Comparison of ENCODE assay signal across 27 cellular contexts in the genomic region with DNA sequence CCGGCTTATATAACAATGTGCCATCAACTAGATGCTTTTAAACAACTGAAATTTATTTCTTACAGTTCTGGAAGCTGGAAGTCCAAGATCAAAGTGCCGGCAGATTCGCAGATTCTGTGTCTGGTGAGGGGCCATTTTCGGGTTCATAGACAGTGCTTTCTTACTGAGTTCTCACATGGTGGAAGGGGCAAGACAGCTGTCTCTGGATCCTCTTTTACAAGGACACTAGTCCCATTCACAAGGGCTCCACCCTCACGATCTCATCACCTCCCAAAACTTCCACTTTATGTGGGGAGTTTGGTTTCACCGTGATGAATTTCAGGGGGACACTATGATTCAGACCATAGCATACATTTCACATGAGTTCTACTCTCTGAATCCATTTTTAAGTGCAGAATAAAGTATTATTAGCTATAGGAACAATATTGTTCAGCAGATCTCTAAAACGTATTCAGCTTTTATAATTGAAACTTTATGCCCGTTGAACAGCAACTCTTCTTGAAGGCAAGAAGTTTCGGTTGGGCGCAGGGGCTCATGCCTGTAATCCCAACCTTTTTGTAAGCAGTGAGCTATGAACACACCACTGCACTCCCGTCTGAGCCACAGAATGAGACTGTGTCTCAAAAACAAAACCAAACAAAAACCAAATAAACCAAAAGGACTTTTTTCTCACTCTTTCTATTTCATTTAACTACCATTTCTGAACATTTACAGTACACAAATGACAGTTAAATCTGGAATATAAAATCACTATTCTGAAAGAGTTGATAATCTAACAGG.
"Had no signal": no experiment of that assay in that cellular context is flagged by ENCODE, and none has a peak within 500 bp of the region (broad histone marks: within the 10 kb centered on the region; RNA-seq: fewer than 3 reads in every experiment).

No MANE protein-coding gene starts in this region.

- H3K9ac ChIP-seq: parathyroid adenoma had no signal

- DNase-seq: dorsolateral prefrontal cortex; effector CD4-positive, alpha-beta T cell; endodermal cell; foreskin fibroblast; gastrocnemius medialis; heart left ventricle; kidney; natural killer cell; right lobe of liver; stimulated activated CD4-positive, alpha-beta T cell treated with anti-CD3 and anti-CD28 coated beads, Interleukin-12 subunit alpha, Interleukin-12 subunit beta, amount 100 ng/mL, for 4 hours; stimulated activated CD4-positive, alpha-beta T cell treated with anti-CD3 and anti-CD28 coated beads, Interleukin-1b, Interleukin-23, amount 100 ng/mL, for 48 hours; stimulated activated CD4-positive, alpha-beta T cell treated with anti-CD3 and anti-CD28 coated beads, Interleukin-4, amount 100 ng/mL, for 1 hour; stimulated activated naive CD4-positive, alpha-beta T cell treated with Interleukin-2 at 50 U/mL for 16 hours; stomach; thyroid gland; trophoblast cell had no signal

- H3K4me3 ChIP-seq: dorsolateral prefrontal cortex, gastrocnemius medialis, heart left ventricle, hepatocyte, lung, right lobe of liver, smooth muscle cell, stomach, thyroid gland, vagina had no signal

- H3K27ac ChIP-seq: dorsolateral prefrontal cortex, epithelial cell of prostate, gastrocnemius medialis, heart left ventricle, hepatocyte, parathyroid adenoma, right lobe of liver, stomach, thyroid gland, vagina had no signal

- H3K27me3 ChIP-seq: gastrocnemius medialis, hepatocyte, right lobe of liver, stomach, thyroid gland, vagina had no signal

- H3K4me2 ChIP-seq: hepatocyte, smooth muscle cell had no signal

- H3K27me3 Mint-ChIP-seq: memory B cell, progenitor cell of endocrine pancreas had no signal

- H3K36me3 Mint-ChIP-seq: natural killer cell; stimulated activated effector memory CD8-positive, alpha-beta T cell treated with anti-CD3 and anti-CD28 coated beads, Interleukin-12 subunit alpha, Interleukin-12 subunit beta, amount 100 ng/mL, for 72 hours had no signal

- H3K36me3 ChIP-seq: gastrocnemius medialis, heart left ventricle, right lobe of liver, stomach, thyroid gland, vagina had no signal

- H3K4me1 Mint-ChIP-seq: natural killer cell; stimulated activated effector memory CD8-positive, alpha-beta T cell treated with anti-CD3 and anti-CD28 coated beads, Interleukin-12 subunit alpha, Interleukin-12 subunit beta, amount 100 ng/mL, for 72 hours had no signal

- ATAC-seq: esophagus mucosa; gastrocnemius medialis; heart left ventricle; left lobe of liver; natural killer cell; right lobe of liver; stimulated activated effector memory CD8-positive, alpha-beta T cell treated with anti-CD3 and anti-CD28 coated beads, Interleukin-12 subunit alpha, Interleukin-12 subunit beta, amount 100 ng/mL, for 72 hours had no signal

- H3K9me3 Mint-ChIP-seq: endodermal cell had no signal

- H3K27ac Mint-ChIP-seq: endodermal cell; memory B cell; natural killer cell; progenitor cell of endocrine pancreas; stimulated activated effector memory CD8-positive, alpha-beta T cell treated with anti-CD3 and anti-CD28 coated beads, Interleukin-12 subunit alpha, Interleukin-12 subunit beta, amount 100 ng/mL, for 72 hours had no signal

- H3K9me3 ChIP-seq: gastrocnemius medialis, heart left ventricle, right lobe of liver, stomach, thyroid gland, vagina had no signal

- H3K4me1 ChIP-seq: heart left ventricle, parathyroid adenoma, right lobe of liver, stomach, thyroid gland, vagina had no signal

- H2AFZ ChIP-seq: hepatocyte, parathyroid adenoma had no signal

- H3K4me3 Mint-ChIP-seq: endodermal cell; memory B cell; natural killer cell; stimulated activated effector memory CD8-positive, alpha-beta T cell treated with anti-CD3 and anti-CD28 coated beads, Interleukin-12 subunit alpha, Interleukin-12 subunit beta, amount 100 ng/mL, for 72 hours had no signal
